ENCODE assay signal across 1 cellular context in the genomic region with DNA sequence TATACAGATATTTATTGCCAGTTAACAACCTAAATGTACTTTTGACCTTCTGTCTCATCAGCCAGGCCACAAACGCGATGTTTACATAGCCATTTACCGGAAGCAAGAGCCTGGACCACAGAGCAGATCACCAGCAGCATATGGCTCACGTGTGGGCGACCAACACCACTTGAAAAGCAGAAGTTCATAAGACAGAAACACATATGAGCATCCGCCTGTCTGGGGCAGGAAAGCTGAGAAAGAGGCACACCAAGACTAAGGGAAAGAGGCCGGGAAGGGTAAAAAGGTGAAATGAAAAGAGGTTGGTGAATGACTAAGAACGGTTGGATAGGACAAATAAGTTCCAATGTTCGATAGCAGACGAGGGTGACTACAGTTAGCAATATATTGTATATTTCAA.
A peak's percentile ranks its signal among the peaks of the same experiment; 100 is the strongest.
TF ChIP-seq lines count a peak whose summit lies in the region.

No MANE protein-coding gene starts in this region.

TF ChIP-seq in HepG2, 621 proteins besides CTCF, POLR2A, EP300 and RAD21 (continued from another document and continues in another):
- TF ChIP-seq ZNF446 (CRISPR knock-in tag; IDR thresholded peaks at IDR 0.05) (no peak), KLF13 (CRISPR knock-in tag; IDR thresholded peaks at IDR 0.05) (no peak), ZNF589 (CRISPR knock-in tag; conservative IDR thresholded peaks at IDR 0.05) (no peak), NR2C2 (CRISPR knock-in tag; IDR thresholded peaks at IDR 0.05; ENCODE audit: borderline replicate concordance) (peak; percentile 19; the same call in 1 of the 2 replicates), ZNF253 (CRISPR knock-in tag; IDR thresholded peaks at IDR 0.05; ENCODE audit: borderline replicate concordance) (no peak), BHLHE40 (IDR thresholded peaks at IDR 0.05; ENCODE audit: low read length) (peak; percentile 95), GLI4 (CRISPR knock-in tag; IDR thresholded peaks at IDR 0.05; ENCODE audit: borderline replicate concordance) (no peak), CREB1 (IDR thresholded peaks at IDR 0.05) (no peak), CREB1 (CRISPR knock-in tag; IDR thresholded peaks at IDR 0.05) (peak; percentile 41; the same call in 1 of the 2 replicates), SYNCRIP (IDR thresholded peaks at IDR 0.05; ENCODE audit: insufficient read depth, low read depth, low read length) (no peak), HNRNPH1 (optimal IDR thresholded peaks at IDR 0.05; ENCODE audit: low read depth, low read length) (no peak), AGO1 (IDR thresholded peaks at IDR 0.05; ENCODE audit: low read depth, low read length, poor library complexity, severe bottlenecking) (no peak), ZNF333 (CRISPR knock-in tag; IDR thresholded peaks at IDR 0.05; ENCODE audit: borderline replicate concordance) (no peak), KDM4B (CRISPR knock-in tag; IDR thresholded peaks at IDR 0.05) (0 out of 2 replicates have a peak, but pooled peaks have one; percentile 40), ZFP37 (CRISPR knock-in tag; IDR thresholded peaks at IDR 0.05; ENCODE audit: borderline replicate concordance) (no peak), EED (CRISPR knock-in tag; IDR thresholded peaks at IDR 0.05) (no peak), ZKSCAN8 (CRISPR knock-in tag; IDR thresholded peaks at IDR 0.05; ENCODE audit: borderline replicate concordance) (no peak), ZNF431 (CRISPR knock-in tag; IDR thresholded peaks at IDR 0.05; ENCODE audit: borderline replicate concordance, low read depth) (no peak), POLR2AphosphoS5 (IDR thresholded peaks at IDR 0.05; ENCODE audit: low read depth, low read length) (no peak), MIER3 (CRISPR knock-in tag; IDR thresholded peaks at IDR 0.05; ENCODE audit: borderline replicate concordance) (peak; percentile 63; the same call in 1 of the 2 replicates), POGZ (CRISPR knock-in tag; IDR thresholded peaks at IDR 0.05) (peak; percentile 70), ZNF3 (CRISPR knock-in tag; IDR thresholded peaks at IDR 0.05) (no peak), WIZ (CRISPR knock-in tag; IDR thresholded peaks at IDR 0.05) (no peak), MATR3 (CRISPR knock-in tag; IDR thresholded peaks at IDR 0.05) (no peak), MED1 (CRISPR knock-in tag; IDR thresholded peaks at IDR 0.05) (peak; percentile 77), GATAD2A (CRISPR knock-in tag; IDR thresholded peaks at IDR 0.05) (peak; percentile 94), FOXK1 (CRISPR knock-in tag; IDR thresholded peaks at IDR 0.05; ENCODE audit: borderline replicate concordance, low read depth) (peak; percentile 67; the same call in 1 of the 2 replicates), GPN1 (CRISPR knock-in tag; IDR thresholded peaks at IDR 0.05; ENCODE audit: borderline replicate concordance) (no peak), NFYB (CRISPR knock-in tag; IDR thresholded peaks at IDR 0.05) (no peak), ZNF670 (CRISPR knock-in tag; IDR thresholded peaks at IDR 0.05; ENCODE audit: borderline replicate concordance) (no peak), MXD4 (CRISPR knock-in tag; IDR thresholded peaks at IDR 0.05) (peak; percentile 59; the same call in 1 of the 2 replicates), BORCS8-MEF2B (CRISPR knock-in tag; IDR thresholded peaks at IDR 0.05) (no peak), ZSCAN29 (CRISPR knock-in tag; conservative IDR thresholded peaks at IDR 0.05) (no peak), SATB2 (CRISPR knock-in tag; IDR thresholded peaks at IDR 0.05) (no peak), ZBTB7A (CRISPR knock-in tag; IDR thresholded peaks at IDR 0.05) (no peak), LCORL (IDR thresholded peaks at IDR 0.05) (no peak), LCORL (CRISPR knock-in tag; IDR thresholded peaks at IDR 0.05) (no peak)
- TF ChIP-seq, protein P1, sequence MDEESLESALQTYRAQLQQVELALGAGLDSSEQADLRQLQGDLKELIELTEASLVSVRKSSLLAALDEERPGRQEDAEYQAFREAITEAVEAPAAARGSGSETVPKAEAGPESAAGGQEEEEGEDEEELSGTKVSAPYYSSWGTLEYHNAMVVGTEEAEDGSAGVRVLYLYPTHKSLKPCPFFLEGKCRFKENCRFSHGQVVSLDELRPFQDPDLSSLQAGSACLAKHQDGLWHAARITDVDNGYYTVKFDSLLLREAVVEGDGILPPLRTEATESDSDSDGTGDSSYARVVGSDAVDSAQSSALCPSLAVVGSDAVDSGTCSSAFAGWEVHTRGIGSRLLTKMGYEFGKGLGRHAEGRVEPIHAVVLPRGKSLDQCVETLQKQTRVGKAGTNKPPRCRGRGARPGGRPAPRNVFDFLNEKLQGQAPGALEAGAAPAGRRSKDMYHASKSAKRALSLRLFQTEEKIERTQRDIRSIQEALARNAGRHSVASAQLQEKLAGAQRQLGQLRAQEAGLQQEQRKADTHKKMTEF (CRISPR knock-in tag; IDR thresholded peaks at IDR 0.05): peak; percentile 41; the same call in 1 of the 2 replicates
- TF ChIP-seq, protein P2, sequence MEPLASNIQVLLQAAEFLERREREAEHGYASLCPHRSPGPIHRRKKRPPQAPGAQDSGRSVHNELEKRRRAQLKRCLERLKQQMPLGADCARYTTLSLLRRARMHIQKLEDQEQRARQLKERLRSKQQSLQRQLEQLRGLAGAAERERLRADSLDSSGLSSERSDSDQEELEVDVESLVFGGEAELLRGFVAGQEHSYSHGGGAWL (CRISPR knock-in tag; IDR thresholded peaks at IDR 0.05): no peak
- TF ChIP-seq, protein P3, sequence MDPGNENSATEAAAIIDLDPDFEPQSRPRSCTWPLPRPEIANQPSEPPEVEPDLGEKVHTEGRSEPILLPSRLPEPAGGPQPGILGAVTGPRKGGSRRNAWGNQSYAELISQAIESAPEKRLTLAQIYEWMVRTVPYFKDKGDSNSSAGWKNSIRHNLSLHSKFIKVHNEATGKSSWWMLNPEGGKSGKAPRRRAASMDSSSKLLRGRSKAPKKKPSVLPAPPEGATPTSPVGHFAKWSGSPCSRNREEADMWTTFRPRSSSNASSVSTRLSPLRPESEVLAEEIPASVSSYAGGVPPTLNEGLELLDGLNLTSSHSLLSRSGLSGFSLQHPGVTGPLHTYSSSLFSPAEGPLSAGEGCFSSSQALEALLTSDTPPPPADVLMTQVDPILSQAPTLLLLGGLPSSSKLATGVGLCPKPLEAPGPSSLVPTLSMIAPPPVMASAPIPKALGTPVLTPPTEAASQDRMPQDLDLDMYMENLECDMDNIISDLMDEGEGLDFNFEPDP (CRISPR knock-in tag; conservative IDR thresholded peaks at IDR 0.05): no peak
- TF ChIP-seq, protein P4, sequence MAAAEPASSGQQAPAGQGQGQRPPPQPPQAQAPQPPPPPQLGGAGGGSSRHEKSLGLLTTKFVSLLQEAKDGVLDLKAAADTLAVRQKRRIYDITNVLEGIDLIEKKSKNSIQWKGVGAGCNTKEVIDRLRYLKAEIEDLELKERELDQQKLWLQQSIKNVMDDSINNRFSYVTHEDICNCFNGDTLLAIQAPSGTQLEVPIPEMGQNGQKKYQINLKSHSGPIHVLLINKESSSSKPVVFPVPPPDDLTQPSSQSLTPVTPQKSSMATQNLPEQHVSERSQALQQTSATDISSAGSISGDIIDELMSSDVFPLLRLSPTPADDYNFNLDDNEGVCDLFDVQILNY (CRISPR knock-in tag; conservative IDR thresholded peaks at IDR 0.05): no peak
- TF ChIP-seq, protein P5, sequence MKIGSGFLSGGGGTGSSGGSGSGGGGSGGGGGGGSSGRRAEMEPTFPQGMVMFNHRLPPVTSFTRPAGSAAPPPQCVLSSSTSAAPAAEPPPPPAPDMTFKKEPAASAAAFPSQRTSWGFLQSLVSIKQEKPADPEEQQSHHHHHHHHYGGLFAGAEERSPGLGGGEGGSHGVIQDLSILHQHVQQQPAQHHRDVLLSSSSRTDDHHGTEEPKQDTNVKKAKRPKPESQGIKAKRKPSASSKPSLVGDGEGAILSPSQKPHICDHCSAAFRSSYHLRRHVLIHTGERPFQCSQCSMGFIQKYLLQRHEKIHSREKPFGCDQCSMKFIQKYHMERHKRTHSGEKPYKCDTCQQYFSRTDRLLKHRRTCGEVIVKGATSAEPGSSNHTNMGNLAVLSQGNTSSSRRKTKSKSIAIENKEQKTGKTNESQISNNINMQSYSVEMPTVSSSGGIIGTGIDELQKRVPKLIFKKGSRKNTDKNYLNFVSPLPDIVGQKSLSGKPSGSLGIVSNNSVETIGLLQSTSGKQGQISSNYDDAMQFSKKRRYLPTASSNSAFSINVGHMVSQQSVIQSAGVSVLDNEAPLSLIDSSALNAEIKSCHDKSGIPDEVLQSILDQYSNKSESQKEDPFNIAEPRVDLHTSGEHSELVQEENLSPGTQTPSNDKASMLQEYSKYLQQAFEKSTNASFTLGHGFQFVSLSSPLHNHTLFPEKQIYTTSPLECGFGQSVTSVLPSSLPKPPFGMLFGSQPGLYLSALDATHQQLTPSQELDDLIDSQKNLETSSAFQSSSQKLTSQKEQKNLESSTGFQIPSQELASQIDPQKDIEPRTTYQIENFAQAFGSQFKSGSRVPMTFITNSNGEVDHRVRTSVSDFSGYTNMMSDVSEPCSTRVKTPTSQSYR (CRISPR knock-in tag; IDR thresholded peaks at IDR 0.05; ENCODE audit: borderline replicate concordance): peak; percentile 10; the same call in 1 of the 2 replicates
- TF ChIP-seq, protein P6, sequence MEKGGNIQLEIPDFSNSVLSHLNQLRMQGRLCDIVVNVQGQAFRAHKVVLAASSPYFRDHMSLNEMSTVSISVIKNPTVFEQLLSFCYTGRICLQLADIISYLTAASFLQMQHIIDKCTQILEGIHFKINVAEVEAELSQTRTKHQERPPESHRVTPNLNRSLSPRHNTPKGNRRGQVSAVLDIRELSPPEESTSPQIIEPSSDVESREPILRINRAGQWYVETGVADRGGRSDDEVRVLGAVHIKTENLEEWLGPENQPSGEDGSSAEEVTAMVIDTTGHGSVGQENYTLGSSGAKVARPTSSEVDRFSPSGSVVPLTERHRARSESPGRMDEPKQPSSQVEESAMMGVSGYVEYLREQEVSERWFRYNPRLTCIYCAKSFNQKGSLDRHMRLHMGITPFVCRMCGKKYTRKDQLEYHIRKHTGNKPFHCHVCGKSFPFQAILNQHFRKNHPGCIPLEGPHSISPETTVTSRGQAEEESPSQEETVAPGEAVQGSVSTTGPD (CRISPR knock-in tag; IDR thresholded peaks at IDR 0.05): no peak
- TF ChIP-seq, protein P7, sequence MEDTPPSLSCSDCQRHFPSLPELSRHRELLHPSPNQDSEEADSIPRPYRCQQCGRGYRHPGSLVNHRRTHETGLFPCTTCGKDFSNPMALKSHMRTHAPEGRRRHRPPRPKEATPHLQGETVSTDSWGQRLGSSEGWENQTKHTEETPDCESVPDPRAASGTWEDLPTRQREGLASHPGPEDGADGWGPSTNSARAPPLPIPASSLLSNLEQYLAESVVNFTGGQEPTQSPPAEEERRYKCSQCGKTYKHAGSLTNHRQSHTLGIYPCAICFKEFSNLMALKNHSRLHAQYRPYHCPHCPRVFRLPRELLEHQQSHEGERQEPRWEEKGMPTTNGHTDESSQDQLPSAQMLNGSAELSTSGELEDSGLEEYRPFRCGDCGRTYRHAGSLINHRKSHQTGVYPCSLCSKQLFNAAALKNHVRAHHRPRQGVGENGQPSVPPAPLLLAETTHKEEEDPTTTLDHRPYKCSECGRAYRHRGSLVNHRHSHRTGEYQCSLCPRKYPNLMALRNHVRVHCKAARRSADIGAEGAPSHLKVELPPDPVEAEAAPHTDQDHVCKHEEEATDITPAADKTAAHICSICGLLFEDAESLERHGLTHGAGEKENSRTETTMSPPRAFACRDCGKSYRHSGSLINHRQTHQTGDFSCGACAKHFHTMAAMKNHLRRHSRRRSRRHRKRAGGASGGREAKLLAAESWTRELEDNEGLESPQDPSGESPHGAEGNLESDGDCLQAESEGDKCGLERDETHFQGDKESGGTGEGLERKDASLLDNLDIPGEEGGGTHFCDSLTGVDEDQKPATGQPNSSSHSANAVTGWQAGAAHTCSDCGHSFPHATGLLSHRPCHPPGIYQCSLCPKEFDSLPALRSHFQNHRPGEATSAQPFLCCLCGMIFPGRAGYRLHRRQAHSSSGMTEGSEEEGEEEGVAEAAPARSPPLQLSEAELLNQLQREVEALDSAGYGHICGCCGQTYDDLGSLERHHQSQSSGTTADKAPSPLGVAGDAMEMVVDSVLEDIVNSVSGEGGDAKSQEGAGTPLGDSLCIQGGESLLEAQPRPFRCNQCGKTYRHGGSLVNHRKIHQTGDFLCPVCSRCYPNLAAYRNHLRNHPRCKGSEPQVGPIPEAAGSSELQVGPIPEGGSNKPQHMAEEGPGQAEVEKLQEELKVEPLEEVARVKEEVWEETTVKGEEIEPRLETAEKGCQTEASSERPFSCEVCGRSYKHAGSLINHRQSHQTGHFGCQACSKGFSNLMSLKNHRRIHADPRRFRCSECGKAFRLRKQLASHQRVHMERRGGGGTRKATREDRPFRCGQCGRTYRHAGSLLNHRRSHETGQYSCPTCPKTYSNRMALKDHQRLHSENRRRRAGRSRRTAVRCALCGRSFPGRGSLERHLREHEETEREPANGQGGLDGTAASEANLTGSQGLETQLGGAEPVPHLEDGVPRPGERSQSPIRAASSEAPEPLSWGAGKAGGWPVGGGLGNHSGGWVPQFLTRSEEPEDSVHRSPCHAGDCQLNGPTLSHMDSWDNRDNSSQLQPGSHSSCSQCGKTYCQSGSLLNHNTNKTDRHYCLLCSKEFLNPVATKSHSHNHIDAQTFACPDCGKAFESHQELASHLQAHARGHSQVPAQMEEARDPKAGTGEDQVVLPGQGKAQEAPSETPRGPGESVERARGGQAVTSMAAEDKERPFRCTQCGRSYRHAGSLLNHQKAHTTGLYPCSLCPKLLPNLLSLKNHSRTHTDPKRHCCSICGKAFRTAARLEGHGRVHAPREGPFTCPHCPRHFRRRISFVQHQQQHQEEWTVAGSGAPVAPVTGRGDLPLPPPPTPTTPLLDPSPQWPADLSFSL (CRISPR knock-in tag; IDR thresholded peaks at IDR 0.05): no peak
- TF ChIP-seq, protein P8, sequence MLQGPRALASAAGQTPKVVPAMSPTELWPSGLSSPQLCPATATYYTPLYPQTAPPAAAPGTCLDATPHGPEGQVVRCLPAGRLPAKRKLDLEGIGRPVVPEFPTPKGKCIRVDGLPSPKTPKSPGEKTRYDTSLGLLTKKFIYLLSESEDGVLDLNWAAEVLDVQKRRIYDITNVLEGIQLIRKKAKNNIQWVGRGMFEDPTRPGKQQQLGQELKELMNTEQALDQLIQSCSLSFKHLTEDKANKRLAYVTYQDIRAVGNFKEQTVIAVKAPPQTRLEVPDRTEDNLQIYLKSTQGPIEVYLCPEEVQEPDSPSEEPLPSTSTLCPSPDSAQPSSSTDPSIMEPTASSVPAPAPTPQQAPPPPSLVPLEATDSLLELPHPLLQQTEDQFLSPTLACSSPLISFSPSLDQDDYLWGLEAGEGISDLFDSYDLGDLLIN (CRISPR knock-in tag; IDR thresholded peaks at IDR 0.05; ENCODE audit: borderline replicate concordance): no peak
- TF ChIP-seq, protein P9, sequence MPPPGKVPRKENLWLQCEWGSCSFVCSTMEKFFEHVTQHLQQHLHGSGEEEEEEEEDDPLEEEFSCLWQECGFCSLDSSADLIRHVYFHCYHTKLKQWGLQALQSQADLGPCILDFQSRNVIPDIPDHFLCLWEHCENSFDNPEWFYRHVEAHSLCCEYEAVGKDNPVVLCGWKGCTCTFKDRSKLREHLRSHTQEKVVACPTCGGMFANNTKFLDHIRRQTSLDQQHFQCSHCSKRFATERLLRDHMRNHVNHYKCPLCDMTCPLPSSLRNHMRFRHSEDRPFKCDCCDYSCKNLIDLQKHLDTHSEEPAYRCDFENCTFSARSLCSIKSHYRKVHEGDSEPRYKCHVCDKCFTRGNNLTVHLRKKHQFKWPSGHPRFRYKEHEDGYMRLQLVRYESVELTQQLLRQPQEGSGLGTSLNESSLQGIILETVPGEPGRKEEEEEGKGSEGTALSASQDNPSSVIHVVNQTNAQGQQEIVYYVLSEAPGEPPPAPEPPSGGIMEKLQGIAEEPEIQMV (CRISPR knock-in tag; IDR thresholded peaks at IDR 0.05; ENCODE audit: low read depth): no peak
- TF ChIP-seq, protein P10, sequence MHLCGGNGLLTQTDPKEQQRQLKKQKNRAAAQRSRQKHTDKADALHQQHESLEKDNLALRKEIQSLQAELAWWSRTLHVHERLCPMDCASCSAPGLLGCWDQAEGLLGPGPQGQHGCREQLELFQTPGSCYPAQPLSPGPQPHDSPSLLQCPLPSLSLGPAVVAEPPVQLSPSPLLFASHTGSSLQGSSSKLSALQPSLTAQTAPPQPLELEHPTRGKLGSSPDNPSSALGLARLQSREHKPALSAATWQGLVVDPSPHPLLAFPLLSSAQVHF (CRISPR knock-in tag; IDR thresholded peaks at IDR 0.05): no peak
